Comparison of ENCODE assay signal across 22 cellular contexts in the genomic region with DNA sequence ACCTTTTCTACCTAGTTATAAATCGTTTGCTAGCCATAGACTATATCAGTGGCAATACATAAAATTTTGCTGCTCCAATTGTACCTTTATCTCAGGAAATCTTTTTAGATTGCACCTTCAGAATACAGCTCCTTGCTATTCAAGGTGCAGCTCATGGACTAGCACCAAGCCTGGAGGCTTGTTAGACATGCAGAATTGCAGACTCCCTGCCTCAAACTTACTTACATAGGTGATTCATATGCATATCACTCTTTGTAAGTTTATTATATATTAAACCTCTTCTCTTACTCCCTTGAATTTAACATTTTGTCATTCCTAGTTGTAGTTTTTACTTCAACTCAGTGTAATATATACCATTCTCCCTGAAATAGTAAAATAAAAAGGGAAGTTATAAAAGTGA.
"Had no signal": no experiment of that assay in that cellular context is flagged by ENCODE, and none has a peak within 500 bp of the region (broad histone marks: within the 10 kb centered on the region; RNA-seq: fewer than 3 reads in every experiment).

No MANE protein-coding gene starts in this region.

- DNase-seq: KBM-7, MG63, NCI-H1092, NCI-H1105 treated with DMSO at 0.1 percent for 48 hours, NCI-H1417 treated with DMSO at 0.1 percent for 48 hours, NCI-H146, NCI-H187, NCI-H2029, NCI-H2081 treated with DMSO at 0.1 percent for 48 hours, NCI-H2171, NCI-H226, NCI-H446, NCI-H510A, NCI-H524 treated with DMSO at 0.1 percent for 48 hours, NCI-H69, NCI-H774, Right ventricle myocardium superior, RPMI8226, SIG-M5 had no signal

- H3K27ac ChIP-seq: SJSA1, SK-N-MC had no signal

- H3K9me3 ChIP-seq: MG63, SJSA1 had no signal

- FAIRE-seq: RCC 7860 had no signal

- H3K4me1 ChIP-seq: SJSA1 had no signal

- H3K36me3 ChIP-seq: MG63, SJSA1 had no signal

- H3K4me3 ChIP-seq: MG63, SJSA1, SK-N-MC had no signal

- H3K27me3 ChIP-seq: MG63, SJSA1 had no signal
